ENCODE assay signal across 40 cellular contexts in the genomic region with DNA sequence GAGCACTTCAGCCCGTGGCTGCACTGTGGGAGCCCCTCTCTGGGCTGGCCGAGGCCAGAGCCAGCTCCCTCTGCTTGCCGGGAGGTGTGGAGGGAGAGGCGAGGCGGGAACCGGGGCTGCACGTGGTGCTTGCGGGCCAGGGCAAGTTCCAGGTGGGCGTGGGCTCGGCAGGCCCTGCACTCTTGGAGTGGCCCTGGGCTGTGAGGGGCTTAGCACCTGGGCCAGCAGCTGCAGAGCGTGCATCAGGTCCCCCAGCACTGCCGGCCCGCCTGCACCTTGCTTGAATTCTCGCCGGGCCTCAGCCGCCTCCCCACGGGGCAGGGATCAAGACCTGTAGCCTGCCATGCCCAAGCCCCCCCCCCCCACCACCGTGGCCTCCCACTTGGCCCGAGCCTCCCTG.
"Had no signal": no experiment of that assay in that cellular context is flagged by ENCODE, and none has a peak within 500 bp of the region (broad histone marks: within the 10 kb centered on the region; RNA-seq: fewer than 3 reads in every experiment).

No MANE protein-coding gene starts in this region.

- ATAC-seq: activated naive CD4-positive, alpha-beta T cell treated with anti-CD3 and anti-CD28 coated beads, Interleukin-2, amount 50 U/mL, for 72 hours; activated naive CD8-positive, alpha-beta T cell treated with anti-CD3 and anti-CD28 coated beads, Interleukin-2, amount 50 U/mL, for 24 hours; activated T-cell treated with anti-CD3 and anti-CD28 coated beads, Interleukin-2, amount 50 U/mL, for 4 hours; activated T-cell treated with anti-CD3 and anti-CD28 coated beads, Interleukin-2, amount 50 U/mL, for 72 hours; activated T-helper 17 cell treated with anti-CD3 and anti-CD28 coated beads, Interleukin-2, amount 50 U/mL, for 72 hours; body of pancreas had no signal

- H3K9me3 Mint-ChIP-seq: activated naive CD4-positive, alpha-beta T cell treated with anti-CD3 and anti-CD28 coated beads, Interleukin-2, amount 10 ng/mL, durations not matched to agents 7 days and 5 days; activated naive CD8-positive, alpha-beta T cell treated with anti-CD3 and anti-CD28 coated beads for 36 hours; activated naive CD8-positive, alpha-beta T cell treated with anti-CD3 and anti-CD28 coated beads, Interleukin-2, amount 10 ng/mL, durations not matched to agents 7 days and 5 days; activated naive CD8-positive, alpha-beta T cell treated with anti-CD3 and anti-CD28 coated beads, Interleukin-2, amount 50 U/mL, for 24 hours; activated T-helper 2 cell treated with anti-CD3 and anti-CD28 coated beads, Interferon-gamma antibody, Interleukin-2, Interleukin-4, amounts not matched to agents 10 μg/mL and 5 μg/mL and 100 μg/mL, durations not matched to agents 14 hours and 24 hours and 36 hours had no signal

- H3K4me1 ChIP-seq: adrenal gland, ascending aorta, body of pancreas, breast epithelium had no signal

- H3K4me1 Mint-ChIP-seq: activated naive CD4-positive, alpha-beta T cell treated with anti-CD3 and anti-CD28 coated beads, Interleukin-2, amount 10 ng/mL, durations not matched to agents 7 days and 5 days; activated naive CD4-positive, alpha-beta T cell treated with anti-CD3 and anti-CD28 coated beads, Interleukin-2, amount 50 U/mL, for 24 hours; activated naive CD8-positive, alpha-beta T cell treated with anti-CD3 and anti-CD28 coated beads for 36 hours; activated naive CD8-positive, alpha-beta T cell treated with anti-CD3 and anti-CD28 coated beads, Interleukin-2, amount 10 ng/mL, durations not matched to agents 7 days and 5 days; activated naive CD8-positive, alpha-beta T cell treated with anti-CD3 and anti-CD28 coated beads, Interleukin-2, amount 50 U/mL, for 24 hours; activated T-helper 17 cell treated with anti-CD3 and anti-CD28 coated beads, Interleukin-2, amount 50 U/mL, for 72 hours; brain; central memory CD8-positive, alpha-beta T cell had no signal

- H3K27me3 Mint-ChIP-seq: activated naive CD4-positive, alpha-beta T cell treated with anti-CD3 and anti-CD28 coated beads, Interleukin-2, amount 10 ng/mL, durations not matched to agents 7 days and 5 days; activated naive CD4-positive, alpha-beta T cell treated with anti-CD3 and anti-CD28 coated beads, Interleukin-2, amount 50 U/mL, for 24 hours; activated naive CD8-positive, alpha-beta T cell; activated naive CD8-positive, alpha-beta T cell treated with anti-CD3 and anti-CD28 coated beads, Interleukin-2, amount 10 ng/mL, durations not matched to agents 7 days and 5 days; activated naive CD8-positive, alpha-beta T cell treated with anti-CD3 and anti-CD28 coated beads, Interleukin-2, amount 50 U/mL, for 24 hours; central memory CD8-positive, alpha-beta T cell had no signal

- H3K27ac Mint-ChIP-seq: activated naive CD4-positive, alpha-beta T cell treated with anti-CD3 and anti-CD28 coated beads for 36 hours; activated naive CD4-positive, alpha-beta T cell treated with anti-CD3 and anti-CD28 coated beads, Interleukin-2, amount 10 ng/mL, durations not matched to agents 7 days and 5 days; activated naive CD4-positive, alpha-beta T cell treated with anti-CD3 and anti-CD28 coated beads, Interleukin-2, amount 50 U/mL, for 24 hours; activated naive CD4-positive, alpha-beta T cell treated with anti-CD3 and anti-CD28 coated beads, Interleukin-2, amount 50 U/mL, for 72 hours; activated naive CD8-positive, alpha-beta T cell; activated naive CD8-positive, alpha-beta T cell treated with anti-CD3 and anti-CD28 coated beads for 36 hours; activated naive CD8-positive, alpha-beta T cell treated with anti-CD3 and anti-CD28 coated beads, Interleukin-2, amount 10 ng/mL, durations not matched to agents 7 days and 5 days; activated naive CD8-positive, alpha-beta T cell treated with anti-CD3 and anti-CD28 coated beads, Interleukin-2, amount 50 U/mL, for 24 hours; activated T-cell treated with anti-CD3 and anti-CD28 coated beads, Interleukin-2, amount 50 U/mL, for 24 hours; activated T-cell treated with anti-CD3 and anti-CD28 coated beads, Interleukin-2, amount 50 U/mL, for 72 hours; activated T-helper 1 cell treated with anti-CD3 and anti-CD28 coated beads, Interleukin-12 subunit alpha, Interleukin-12 subunit beta, Interleukin-2, Interleukin-4 antibody, amounts not matched to agents 30 ng/mL and 10 ng/mL and 1 ng/mL, durations not matched to agents 14 hours and 24 hours and 36 hours; activated T-helper 17 cell treated with anti-CD3 and anti-CD28 coated beads, Interleukin-2, amount 50 U/mL, for 72 hours; activated T-helper 2 cell treated with anti-CD3 and anti-CD28 coated beads, Interferon-gamma antibody, Interleukin-2, Interleukin-4, amounts not matched to agents 10 μg/mL and 5 μg/mL and 100 μg/mL, durations not matched to agents 14 hours and 24 hours and 36 hours; brain had no signal

- H3K9me3 ChIP-seq: adrenal gland, ascending aorta, body of pancreas had no signal

- H3K4me3 Mint-ChIP-seq: activated naive CD4-positive, alpha-beta T cell treated with anti-CD3 and anti-CD28 coated beads for 36 hours; activated naive CD4-positive, alpha-beta T cell treated with anti-CD3 and anti-CD28 coated beads, Interleukin-2, amount 10 ng/mL, durations not matched to agents 7 days and 5 days; activated naive CD4-positive, alpha-beta T cell treated with anti-CD3 and anti-CD28 coated beads, Interleukin-2, amount 50 U/mL, for 24 hours; activated naive CD8-positive, alpha-beta T cell; activated naive CD8-positive, alpha-beta T cell treated with anti-CD3 and anti-CD28 coated beads for 36 hours; activated naive CD8-positive, alpha-beta T cell treated with anti-CD3 and anti-CD28 coated beads, Interleukin-2, amount 10 ng/mL, durations not matched to agents 7 days and 5 days; activated naive CD8-positive, alpha-beta T cell treated with anti-CD3 and anti-CD28 coated beads, Interleukin-2, amount 50 U/mL, for 24 hours; activated T-cell treated with anti-CD3 and anti-CD28 coated beads, Interleukin-2, amount 50 U/mL, for 24 hours; activated T-cell treated with anti-CD3 and anti-CD28 coated beads, Interleukin-2, amount 50 U/mL, for 4 hours; activated T-cell treated with anti-CD3 and anti-CD28 coated beads, Interleukin-2, amount 50 U/mL, for 72 hours; activated T-helper 1 cell treated with anti-CD3 and anti-CD28 coated beads, Interleukin-12 subunit alpha, Interleukin-12 subunit beta, Interleukin-2, Interleukin-4 antibody, amounts not matched to agents 30 ng/mL and 10 ng/mL and 1 ng/mL, durations not matched to agents 14 hours and 24 hours and 36 hours; activated T-helper 17 cell treated with anti-CD3 and anti-CD28 coated beads, Interleukin-2, amount 50 U/mL, for 72 hours; brain; central memory CD8-positive, alpha-beta T cell had no signal

- H3K27me3 ChIP-seq: ascending aorta, body of pancreas, brain microvascular endothelial cell, cardiac muscle cell had no signal

- DNase-seq: activated effector memory CD4-positive, alpha-beta T cell treated with anti-CD3 and anti-CD28 coated beads, Interleukin-2, amount 50 U/mL, for 16 hours; activated effector memory CD4-positive, alpha-beta T cell treated with Interleukin-2 at 50 U/mL for 16 hours; activated gamma-delta T cell; activated gamma-delta T cell treated with Interleukin-2 at 50 U/mL for 16 hours; activated naive CD4-positive, alpha-beta T cell; activated naive CD4-positive, alpha-beta T cell treated with anti-CD3 and anti-CD28 coated beads for 36 hours; activated naive CD4-positive, alpha-beta T cell treated with anti-CD3 and anti-CD28 coated beads, Interleukin-2, amount 10 ng/mL, durations not matched to agents 7 days and 5 days; activated naive CD4-positive, alpha-beta T cell treated with anti-CD3 and anti-CD28 coated beads, Interleukin-2, amount 50 U/mL, for 16 hours; activated naive CD4-positive, alpha-beta T cell treated with Interleukin-2 at 50 U/mL for 16 hours; activated naive CD8-positive, alpha-beta T cell treated with anti-CD3 and anti-CD28 coated beads for 36 hours; activated naive CD8-positive, alpha-beta T cell treated with anti-CD3 and anti-CD28 coated beads, Interleukin-2, amount 10 ng/mL, durations not matched to agents 7 days and 5 days; activated naive CD8-positive, alpha-beta T cell treated with anti-CD3 and anti-CD28 coated beads, Interleukin-2, amount 50 U/mL, for 24 hours; activated T-cell treated with anti-CD3 and anti-CD28 coated beads, Interleukin-2, amount 50 U/mL, for 1 hour; activated T-cell treated with anti-CD3 and anti-CD28 coated beads, Interleukin-2, amount 50 U/mL, for 24 hours; activated T-cell treated with anti-CD3 and anti-CD28 coated beads, Interleukin-2, amount 50 U/mL, for 4 hours; activated T-cell treated with anti-CD3 and anti-CD28 coated beads, Interleukin-2, amount 50 U/mL, for 48 hours; activated T-cell treated with anti-CD3 and anti-CD28 coated beads, Interleukin-2, amount 50 U/mL, for 72 hours; adrenal gland; amniotic stem cell; amygdala; anterior cingulate cortex; aorta; body of pancreas; brain microvascular endothelial cell; caudate nucleus; central memory CD4-positive, alpha-beta T cell; cerebellar nuclear complex had no signal

- H3K4me3 ChIP-seq: adrenal gland, ascending aorta, body of pancreas, breast epithelium, cardiac muscle cell had no signal

- H3K27ac ChIP-seq: adrenal gland, ascending aorta, body of pancreas, brain microvascular endothelial cell, breast epithelium, cardiac muscle cell had no signal

- H3K36me3 Mint-ChIP-seq: activated naive CD4-positive, alpha-beta T cell treated with anti-CD3 and anti-CD28 coated beads, Interleukin-2, amount 10 ng/mL, durations not matched to agents 7 days and 5 days; activated naive CD4-positive, alpha-beta T cell treated with anti-CD3 and anti-CD28 coated beads, Interleukin-2, amount 50 U/mL, for 24 hours; activated naive CD8-positive, alpha-beta T cell; activated naive CD8-positive, alpha-beta T cell treated with anti-CD3 and anti-CD28 coated beads for 36 hours; activated naive CD8-positive, alpha-beta T cell treated with anti-CD3 and anti-CD28 coated beads, Interleukin-2, amount 10 ng/mL, durations not matched to agents 7 days and 5 days; brain had no signal

- H3K36me3 ChIP-seq: adrenal gland, ascending aorta, brain microvascular endothelial cell, breast epithelium, cardiac muscle cell had no signal

- FAIRE-seq: astrocyte, bronchial epithelial cell had no signal
